26 cellular contexts compared by ENCODE assay signal in the genomic region with DNA sequence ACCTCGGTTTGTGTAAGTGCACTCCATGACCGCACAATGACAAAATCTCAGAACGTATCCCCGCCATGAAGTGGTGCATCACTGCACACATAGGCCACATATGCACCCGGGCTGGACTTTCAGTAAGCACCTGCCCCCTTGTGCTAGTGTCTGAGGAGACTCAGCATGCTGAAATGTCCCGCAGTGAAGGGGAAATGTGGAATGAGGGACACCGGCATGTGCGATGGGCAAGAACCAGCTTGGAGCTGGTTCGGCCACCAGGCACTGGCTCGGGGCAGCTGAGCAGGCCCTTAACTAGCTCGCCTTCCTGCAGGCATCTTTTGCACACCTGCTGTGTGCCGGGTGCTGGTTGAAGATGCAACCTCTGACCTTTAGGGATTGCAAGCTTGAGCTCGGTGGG. TPM values are rescaled to one million over a fixed set of nuclear protein-coding genes. Genes with fewer than 3 reads are reported as not detected.
A peak's percentile ranks its signal among the peaks of the same experiment; 100 is the strongest.
DNase-seq lines count a peak whose midpoint lies in the region; ATAC-seq and TF ChIP-seq lines count a peak whose summit lies in the region.
"Had no signal": no experiment of that assay in that cellular context is flagged by ENCODE, and none has a peak within 500 bp of the region (broad histone marks: within the 10 kb centered on the region; RNA-seq: fewer than 3 reads in every experiment).

No MANE protein-coding gene starts in this region.

- no peaks in the 10 kb centered on the region for H3K79me1 ChIP-seq in mesenchymal stem cell (replicated peaks; ENCODE audit: low read length, poor library complexity, severe bottlenecking)

- H3K4me1 ChIP-seq in BLaER1, result peaks cover 77% of the 10 kb centered on the region
- H3K4me1 ChIP-seq in mesenchymal stem cell (ENCODE audit: control insufficient read depth, insufficient read depth, low read depth, low read length), result peaks cover 16% of the 10 kb centered on the region
- H3K4me1 ChIP-seq in effector memory CD4-positive, alpha-beta T cell (ENCODE audit: control insufficient read depth, insufficient read depth, low read length, poor library complexity, severe bottlenecking), result no peaks in the 10 kb centered on the region

- H3K27ac ChIP-seq in BLaER1, result no peak overlapping the region
- H3K27ac ChIP-seq in mesenchymal stem cell (ENCODE audit: low read length, poor library complexity, severe bottlenecking), result no peak overlapping the region
- no peak overlapping the region for H3K27ac ChIP-seq in effector memory CD4-positive, alpha-beta T cell (ENCODE audit: insufficient read depth, low read length, poor library complexity, severe bottlenecking)
- H3K27ac ChIP-seq: HL-60, Peyer's patch, SJSA1 had no signal

- no peaks in the 10 kb centered on the region for H3K27me3 Mint-ChIP-seq in IgD-negative memory B cell
- no peaks in the 10 kb centered on the region for H3K27me3 Mint-ChIP-seq in progenitor cell of endocrine pancreas

- H3K27ac Mint-ChIP-seq in IgD-negative memory B cell, result peak overlapping the region in 2 of 3 donors; percentile 73 to 92
- H3K27ac Mint-ChIP-seq in progenitor cell of endocrine pancreas, result peak overlapping the region; percentile 64
- H3K27ac Mint-ChIP-seq: CD8-positive, alpha-beta T cell; H9; HFFc6 had no signal

- H2BK15ac ChIP-seq in mesenchymal stem cell (ENCODE audit: low read depth, poor library complexity, severe bottlenecking), result peak overlapping the region; percentile 15

- H4K91ac ChIP-seq in mesenchymal stem cell (ENCODE audit: low read length), result peak overlapping the region; percentile 19

- no peak for TF ChIP-seq CTCF in progenitor cell of endocrine pancreas (IDR thresholded peaks at IDR 0.05; ENCODE audit: unreplicated experiment)

- H3K9me3 Mint-ChIP-seq in IgD-negative memory B cell (no peaks in the 10 kb centered on the region), progenitor cell of endocrine pancreas (ENCODE audit: low read depth) (no peaks in the 10 kb centered on the region)
- H3K9me3 Mint-ChIP-seq: CD8-positive, alpha-beta T cell; HFFc6 had no signal

- H3K36me3 ChIP-seq in BLaER1 (no peaks in the 10 kb centered on the region), mesenchymal stem cell (ENCODE audit: control insufficient read depth in 1 of 2, insufficient read depth in 2 of 2, low read depth in 1 of 2, low read length in 2 of 2) (no peaks in the 10 kb centered on the region)
- H3K36me3 ChIP-seq in effector memory CD4-positive, alpha-beta T cell (ENCODE audit: control insufficient read depth, insufficient read depth, low read length), result no peaks in the 10 kb centered on the region
- H3K36me3 ChIP-seq: Peyer's patch, SJSA1 had no signal

- H3K4me1 Mint-ChIP-seq in IgD-negative memory B cell (peaks cover 14 to 32% (median 20%) of the 10 kb centered on the region in 3 donors), progenitor cell of endocrine pancreas (ENCODE audit: low read depth) (peaks cover 12% of the 10 kb centered on the region)

- no peak overlapping the region for H4K8ac ChIP-seq in mesenchymal stem cell (ENCODE audit: low read length)

- peak overlapping the region in 1 of 2 experiments; percentile 26 for H3K4ac ChIP-seq in mesenchymal stem cell (ENCODE audit: low read depth in 1 of 2, low read length in 2 of 2)

- no peaks in the 10 kb centered on the region for H3K27me3 ChIP-seq in BLaER1
- peaks cover 0 to 44% of the 10 kb centered on the region in 2 experiments for H3K27me3 ChIP-seq in mesenchymal stem cell (ENCODE audit: control insufficient read depth in 1 of 2, insufficient read depth in 1 of 2, low read length in 2 of 2)
- H3K27me3 ChIP-seq in effector memory CD4-positive, alpha-beta T cell (replicated peaks; ENCODE audit: control insufficient read depth, insufficient read depth, low read length, poor library complexity, severe bottlenecking), result no peaks in the 10 kb centered on the region
- H3K27me3 ChIP-seq: Peyer's patch, SJSA1 had no signal

- H3K4me3 ChIP-seq in BLaER1 (no peak overlapping the region), mesenchymal stem cell (ENCODE audit: insufficient read depth in 1 of 2, low read depth in 1 of 2, low read length in 2 of 2) (no peak overlapping the region)
- H3K4me3 ChIP-seq in effector memory CD4-positive, alpha-beta T cell (ENCODE audit: insufficient read depth, low read depth, low read length, poor library complexity, severe bottlenecking), result no peak overlapping the region
- H3K4me3 ChIP-seq: Peyer's patch, SJSA1 had no signal

- H3K4me2 ChIP-seq in BLaER1, result peak overlapping the region; percentile 42
- no peak overlapping the region for H3K4me2 ChIP-seq in mesenchymal stem cell (ENCODE audit: low read length, poor library complexity, severe bottlenecking)

- H2BK5ac ChIP-seq in mesenchymal stem cell (ENCODE audit: low read depth, low read length, poor library complexity, severe bottlenecking), result no peak overlapping the region

- peaks cover 5% of the 10 kb centered on the region; the same call in 1 of the 2 replicates for H3K9me3 ChIP-seq in BLaER1
- no peaks in the 10 kb centered on the region for H3K9me3 ChIP-seq in mesenchymal stem cell (ENCODE audit: control insufficient read depth, low read length)
- no peaks in the 10 kb centered on the region for H3K9me3 ChIP-seq in effector memory CD4-positive, alpha-beta T cell (ENCODE audit: control insufficient read depth, low read length)
- H3K9me3 ChIP-seq: Peyer's patch, SJSA1 had no signal

- no peak overlapping the region for H3K18ac ChIP-seq in mesenchymal stem cell (ENCODE audit: low read depth in 1 of 2, low read length in 2 of 2)

- no peak overlapping the region for H2BK120ac ChIP-seq in mesenchymal stem cell (ENCODE audit: low read depth, low read length)

- no peak overlapping the region for H3K23ac ChIP-seq in mesenchymal stem cell (ENCODE audit: low read length in 2 of 2)

- no peak overlapping the region for H3K14ac ChIP-seq in mesenchymal stem cell (ENCODE audit: low read length in 2 of 2)

- H2AFZ ChIP-seq in mesenchymal stem cell (ENCODE audit: low read depth, low read length), result no peak overlapping the region

- no peak overlapping the region for H2AK5ac ChIP-seq in mesenchymal stem cell (ENCODE audit: low read length, severe bottlenecking)

- no peak for ATAC-seq in GM18873 (IDR thresholded peaks at IDR 0.05; ENCODE audit: low FRiP score, unreplicated experiment)
- ATAC-seq in HG03460 (IDR thresholded peaks at IDR 0.05; ENCODE audit: unreplicated experiment), result no peak
- ATAC-seq in HG03378 (IDR thresholded peaks at IDR 0.05; ENCODE audit: unreplicated experiment), result no peak
- ATAC-seq: CD8-positive, alpha-beta T cell; HepG2 had no signal

- H3K36me3 Mint-ChIP-seq in IgD-negative memory B cell, result no peaks in the 10 kb centered on the region
- no peaks in the 10 kb centered on the region for H3K36me3 Mint-ChIP-seq in progenitor cell of endocrine pancreas (ENCODE audit: insufficient read depth)
- H3K36me3 Mint-ChIP-seq: CD8-positive, alpha-beta T cell had no signal

- H3K4me3 Mint-ChIP-seq in IgD-negative memory B cell, result peak overlapping the region in 2 of 4 donors; percentile 7 to 13
- no peak overlapping the region for H3K4me3 Mint-ChIP-seq in progenitor cell of endocrine pancreas (ENCODE audit: low read depth)
- H3K4me3 Mint-ChIP-seq: CD8-positive, alpha-beta T cell; H9; HFFc6 had no signal

- 93% methylated on average over 13 of the region's 13 CpGs for WGBS in mesenchymal stem cell

- H4K20me1 ChIP-seq in BLaER1, result no peaks in the 10 kb centered on the region

- peak overlapping the region in 1 of 2 experiments; percentile 59 for H2BK12ac ChIP-seq in mesenchymal stem cell (ENCODE audit: low read length in 2 of 2)

- DNase-seq in mesenchymal stem cell, result no peak
- DNase-seq in progenitor cell of endocrine pancreas (ENCODE audit: low spot score, unreplicated experiment), result no peak
- DNase-seq in effector memory CD4-positive, alpha-beta T cell, result no peak
- DNase-seq: C1 segment of cervical spinal cord; Calu3; CD8-positive, alpha-beta T cell; DMS153; H9; HFFc6; KG1; NCI-H1092; NCI-H1436; NCI-H187 treated with DMSO at 0.1 percent for 48 hours; NCI-H226; NCI-H510A treated with DMSO at 0.1 percent for 48 hours; NCI-H748 treated with DMSO at 0.1 percent for 48 hours; Peyer's patch had no signal

- H3K9ac ChIP-seq in BLaER1 (no peak overlapping the region), mesenchymal stem cell (ENCODE audit: low read length) (no peak overlapping the region)

RNA-seq across cellular contexts. Expression of gene TNS3, which starts 49.8 kb away (rescaled TPM):
- polyA plus RNA-seq in IgD-negative memory B cell, result 12.5 TPM
- 142 TPM for polyA plus RNA-seq in mesenchymal stem cell (2013, experiment 1 of 2)
- 136 TPM for polyA plus RNA-seq in mesenchymal stem cell (2013, experiment 2 of 2)
- total RNA-seq in progenitor cell of endocrine pancreas, result 117 and 120 TPM in 2 replicates
- total RNA-seq: A673 had no signal
